1 cellular context compared by ENCODE assay signal in the genomic region with DNA sequence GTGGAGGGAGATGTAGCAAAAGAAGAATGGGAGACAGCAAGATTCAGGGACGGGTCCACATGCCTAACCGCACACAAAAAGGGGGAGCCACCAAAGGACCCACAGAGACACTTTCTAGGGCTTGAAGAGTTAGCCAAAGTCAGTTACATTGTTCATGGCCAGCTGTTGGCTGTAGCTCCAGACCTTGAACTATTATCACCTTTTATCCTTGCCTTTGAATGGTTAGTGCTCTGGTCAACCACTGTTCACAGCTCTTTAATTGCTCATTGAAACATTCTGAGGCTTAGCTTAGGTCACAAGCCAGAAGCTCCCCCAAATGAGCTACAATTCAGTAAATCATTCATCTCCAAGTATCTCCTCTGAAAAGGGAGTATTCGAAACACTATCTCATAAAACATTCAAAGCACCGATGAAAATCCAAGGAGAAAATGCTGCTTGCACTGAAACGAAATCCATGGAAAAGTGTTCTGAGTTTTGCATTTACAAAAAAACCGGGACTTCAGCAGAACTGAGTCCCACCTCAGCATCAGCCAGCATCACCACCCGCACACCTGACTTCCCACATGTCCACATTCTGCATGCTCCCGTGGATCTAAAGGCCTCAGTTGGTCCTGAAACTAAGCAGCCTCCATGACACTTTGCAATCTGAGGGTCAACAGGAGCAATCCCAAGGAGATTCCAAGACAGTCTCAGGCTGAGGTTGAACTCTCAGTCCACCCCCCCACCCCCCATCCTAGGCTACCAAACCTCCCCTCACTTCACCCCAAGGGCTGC.
TF ChIP-seq lines count a peak whose summit lies in the region.

No MANE protein-coding gene starts in this region.

TF ChIP-seq in HepG2, 621 proteins besides CTCF, POLR2A, EP300 and RAD21 (continues in another document):
- TF ChIP-seq ARNT2 (CRISPR knock-in tag; IDR thresholded peaks at IDR 0.05; ENCODE audit: low read depth) (no peak), ZNF12 (CRISPR knock-in tag; IDR thresholded peaks at IDR 0.05) (no peak), ZNF333 (CRISPR knock-in tag; IDR thresholded peaks at IDR 0.05; ENCODE audit: borderline replicate concordance) (no peak), CBFB (CRISPR knock-in tag; IDR thresholded peaks at IDR 0.05) (no peak), ZNF354B (CRISPR knock-in tag; IDR thresholded peaks at IDR 0.05) (no peak), ATF7-NPFF (CRISPR knock-in tag; IDR thresholded peaks at IDR 0.05; ENCODE audit: low read depth) (no peak), NBN (conservative IDR thresholded peaks at IDR 0.05) (no peak), ZNF724P (CRISPR knock-in tag; IDR thresholded peaks at IDR 0.05; ENCODE audit: borderline replicate concordance) (no peak), ZIK1 (CRISPR knock-in tag; IDR thresholded peaks at IDR 0.05; ENCODE audit: borderline replicate concordance, low read depth) (no peak), TBX2 (CRISPR knock-in tag; IDR thresholded peaks at IDR 0.05; ENCODE audit: borderline replicate concordance) (peak; percentile 68; the same call in 1 of the 2 replicates), SOX13 (IDR thresholded peaks at IDR 0.05) (no peak), SOX13 (CRISPR knock-in tag; conservative IDR thresholded peaks at IDR 0.05 in 1 of 2, IDR thresholded peaks at IDR 0.05 in 1 of 2) (peak in 1 of 2 experiments; percentile 51; a peak in 2 of 4 replicates), RARA (CRISPR knock-in tag; IDR thresholded peaks at IDR 0.05) (peak; percentile 63), CEBPG (CRISPR knock-in tag; IDR thresholded peaks at IDR 0.05) (no peak), ZNF720 (CRISPR knock-in tag; IDR thresholded peaks at IDR 0.05) (no peak), NR2F6 (IDR thresholded peaks at IDR 0.05) (peak; percentile 63), NR2F6 (CRISPR knock-in tag; IDR thresholded peaks at IDR 0.05) (peak; percentile 32; the same call in 1 of the 2 replicates), ZNF510 (CRISPR knock-in tag; IDR thresholded peaks at IDR 0.05; ENCODE audit: low read depth) (no peak), ZNF543 (CRISPR knock-in tag; IDR thresholded peaks at IDR 0.05) (no peak), SIN3B (IDR thresholded peaks at IDR 0.05; ENCODE audit: low read length) (no peak), CCDC6 (CRISPR knock-in tag; IDR thresholded peaks at IDR 0.05) (no peak), ZNF17 (CRISPR knock-in tag; IDR thresholded peaks at IDR 0.05) (no peak), HOXA7 (CRISPR knock-in tag; IDR thresholded peaks at IDR 0.05) (no peak), NCOR1 (IDR thresholded peaks at IDR 0.05; ENCODE audit: borderline replicate concordance, low read length) (no peak), SMC3 (IDR thresholded peaks at IDR 0.05; ENCODE audit: low read length) (no peak), ZFP1 (CRISPR knock-in tag; IDR thresholded peaks at IDR 0.05) (no peak), BCL6 (CRISPR knock-in tag; IDR thresholded peaks at IDR 0.05) (0 out of 2 replicates have a peak, but pooled peaks have one; percentile 34), GZF1 (CRISPR knock-in tag; IDR thresholded peaks at IDR 0.05) (no peak), ATF1 (CRISPR knock-in tag; IDR thresholded peaks at IDR 0.05) (no peak), TOPORS (CRISPR knock-in tag; IDR thresholded peaks at IDR 0.05) (no peak), ZFP37 (CRISPR knock-in tag; IDR thresholded peaks at IDR 0.05; ENCODE audit: borderline replicate concordance) (no peak), NR2F1 (CRISPR knock-in tag; IDR thresholded peaks at IDR 0.05) (0 out of 4 replicates have a peak, but pooled peaks of 1 of the 2 experiments have one; percentile 22), NFE2L2 (IDR thresholded peaks at IDR 0.05; ENCODE audit: low read length) (no peak)
- TF ChIP-seq, protein P1, sequence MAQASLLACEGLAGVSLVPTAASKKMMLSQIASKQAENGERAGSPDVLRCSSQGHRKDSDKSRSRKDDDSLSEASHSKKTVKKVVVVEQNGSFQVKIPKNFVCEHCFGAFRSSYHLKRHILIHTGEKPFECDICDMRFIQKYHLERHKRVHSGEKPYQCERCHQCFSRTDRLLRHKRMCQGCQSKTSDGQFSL (CRISPR knock-in tag; IDR thresholded peaks at IDR 0.05), result no peak
- TF ChIP-seq, protein P2, sequence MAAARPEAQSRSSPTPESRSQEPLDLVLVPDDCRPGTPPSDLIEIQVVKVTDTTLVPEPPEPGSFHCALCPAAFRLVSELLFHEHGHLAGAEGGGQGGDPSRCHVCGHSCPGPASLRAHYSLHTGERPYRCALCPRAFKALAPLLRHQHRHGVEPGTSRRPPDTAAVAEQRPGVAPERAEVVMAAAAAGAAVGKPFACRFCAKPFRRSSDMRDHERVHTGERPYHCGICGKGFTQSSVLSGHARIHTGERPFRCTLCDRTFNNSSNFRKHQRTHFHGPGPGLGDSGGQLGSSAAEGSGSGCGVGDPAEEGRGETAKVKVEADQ (CRISPR knock-in tag; IDR thresholded peaks at IDR 0.05; ENCODE audit: borderline replicate concordance), result no peak
- TF ChIP-seq, protein P3, sequence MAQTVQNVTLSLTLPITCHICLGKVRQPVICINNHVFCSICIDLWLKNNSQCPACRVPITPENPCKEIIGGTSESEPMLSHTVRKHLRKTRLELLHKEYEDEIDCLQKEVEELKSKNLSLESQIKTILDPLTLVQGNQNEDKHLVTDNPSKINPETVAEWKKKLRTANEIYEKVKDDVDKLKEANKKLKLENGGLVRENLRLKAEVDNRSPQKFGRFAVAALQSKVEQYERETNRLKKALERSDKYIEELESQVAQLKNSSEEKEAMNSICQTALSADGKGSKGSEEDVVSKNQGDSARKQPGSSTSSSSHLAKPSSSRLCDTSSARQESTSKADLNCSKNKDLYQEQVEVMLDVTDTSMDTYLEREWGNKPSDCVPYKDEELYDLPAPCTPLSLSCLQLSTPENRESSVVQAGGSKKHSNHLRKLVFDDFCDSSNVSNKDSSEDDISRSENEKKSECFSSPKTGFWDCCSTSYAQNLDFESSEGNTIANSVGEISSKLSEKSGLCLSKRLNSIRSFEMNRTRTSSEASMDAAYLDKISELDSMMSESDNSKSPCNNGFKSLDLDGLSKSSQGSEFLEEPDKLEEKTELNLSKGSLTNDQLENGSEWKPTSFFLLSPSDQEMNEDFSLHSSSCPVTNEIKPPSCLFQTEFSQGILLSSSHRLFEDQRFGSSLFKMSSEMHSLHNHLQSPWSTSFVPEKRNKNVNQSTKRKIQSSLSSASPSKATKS (CRISPR knock-in tag; IDR thresholded peaks at IDR 0.05), result no peak
- TF ChIP-seq, protein P4, sequence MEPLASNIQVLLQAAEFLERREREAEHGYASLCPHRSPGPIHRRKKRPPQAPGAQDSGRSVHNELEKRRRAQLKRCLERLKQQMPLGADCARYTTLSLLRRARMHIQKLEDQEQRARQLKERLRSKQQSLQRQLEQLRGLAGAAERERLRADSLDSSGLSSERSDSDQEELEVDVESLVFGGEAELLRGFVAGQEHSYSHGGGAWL (CRISPR knock-in tag; IDR thresholded peaks at IDR 0.05), result no peak
- TF ChIP-seq, protein P5, sequence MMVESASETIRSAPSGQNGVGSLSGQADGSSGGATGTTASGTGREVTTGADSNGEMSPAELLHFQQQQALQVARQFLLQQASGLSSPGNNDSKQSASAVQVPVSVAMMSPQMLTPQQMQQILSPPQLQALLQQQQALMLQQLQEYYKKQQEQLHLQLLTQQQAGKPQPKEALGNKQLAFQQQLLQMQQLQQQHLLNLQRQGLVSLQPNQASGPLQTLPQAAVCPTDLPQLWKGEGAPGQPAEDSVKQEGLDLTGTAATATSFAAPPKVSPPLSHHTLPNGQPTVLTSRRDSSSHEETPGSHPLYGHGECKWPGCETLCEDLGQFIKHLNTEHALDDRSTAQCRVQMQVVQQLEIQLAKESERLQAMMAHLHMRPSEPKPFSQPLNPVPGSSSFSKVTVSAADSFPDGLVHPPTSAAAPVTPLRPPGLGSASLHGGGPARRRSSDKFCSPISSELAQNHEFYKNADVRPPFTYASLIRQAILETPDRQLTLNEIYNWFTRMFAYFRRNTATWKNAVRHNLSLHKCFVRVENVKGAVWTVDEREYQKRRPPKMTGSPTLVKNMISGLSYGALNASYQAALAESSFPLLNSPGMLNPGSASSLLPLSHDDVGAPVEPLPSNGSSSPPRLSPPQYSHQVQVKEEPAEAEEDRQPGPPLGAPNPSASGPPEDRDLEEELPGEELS (CRISPR knock-in tag; IDR thresholded peaks at IDR 0.05), result no peak
- TF ChIP-seq, protein P6, sequence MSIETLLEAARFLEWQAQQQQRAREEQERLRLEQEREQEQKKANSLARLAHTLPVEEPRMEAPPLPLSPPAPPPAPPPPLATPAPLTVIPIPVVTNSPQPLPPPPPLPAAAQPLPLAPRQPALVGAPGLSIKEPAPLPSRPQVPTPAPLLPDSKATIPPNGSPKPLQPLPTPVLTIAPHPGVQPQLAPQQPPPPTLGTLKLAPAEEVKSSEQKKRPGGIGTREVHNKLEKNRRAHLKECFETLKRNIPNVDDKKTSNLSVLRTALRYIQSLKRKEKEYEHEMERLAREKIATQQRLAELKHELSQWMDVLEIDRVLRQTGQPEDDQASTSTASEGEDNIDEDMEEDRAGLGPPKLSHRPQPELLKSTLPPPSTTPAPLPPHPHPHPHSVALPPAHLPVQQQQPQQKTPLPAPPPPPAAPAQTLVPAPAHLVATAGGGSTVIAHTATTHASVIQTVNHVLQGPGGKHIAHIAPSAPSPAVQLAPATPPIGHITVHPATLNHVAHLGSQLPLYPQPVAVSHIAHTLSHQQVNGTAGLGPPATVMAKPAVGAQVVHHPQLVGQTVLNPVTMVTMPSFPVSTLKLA (IDR thresholded peaks at IDR 0.05), result no peak
- TF ChIP-seq, protein P7, sequence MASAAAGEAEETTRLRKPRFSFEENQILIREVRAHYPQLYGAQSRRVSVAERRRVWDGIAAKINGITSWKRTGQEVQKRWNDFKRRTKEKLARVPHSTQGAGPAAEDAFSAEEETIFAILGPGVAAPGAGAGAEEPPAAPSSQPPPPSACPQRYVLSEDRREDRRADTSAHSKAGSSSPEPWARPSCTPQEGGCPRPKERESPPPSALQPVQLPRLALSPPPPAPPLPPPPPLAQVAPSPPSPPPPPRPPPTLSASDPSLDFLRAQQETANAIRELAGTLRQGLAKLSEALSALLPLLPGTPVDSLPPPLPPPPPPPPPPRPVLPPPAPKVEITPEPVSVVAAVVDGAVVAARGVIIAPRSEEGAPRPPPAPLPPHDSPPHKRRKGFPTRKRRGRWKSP (CRISPR knock-in tag; IDR thresholded peaks at IDR 0.05), result no peak
- TF ChIP-seq, protein P8, sequence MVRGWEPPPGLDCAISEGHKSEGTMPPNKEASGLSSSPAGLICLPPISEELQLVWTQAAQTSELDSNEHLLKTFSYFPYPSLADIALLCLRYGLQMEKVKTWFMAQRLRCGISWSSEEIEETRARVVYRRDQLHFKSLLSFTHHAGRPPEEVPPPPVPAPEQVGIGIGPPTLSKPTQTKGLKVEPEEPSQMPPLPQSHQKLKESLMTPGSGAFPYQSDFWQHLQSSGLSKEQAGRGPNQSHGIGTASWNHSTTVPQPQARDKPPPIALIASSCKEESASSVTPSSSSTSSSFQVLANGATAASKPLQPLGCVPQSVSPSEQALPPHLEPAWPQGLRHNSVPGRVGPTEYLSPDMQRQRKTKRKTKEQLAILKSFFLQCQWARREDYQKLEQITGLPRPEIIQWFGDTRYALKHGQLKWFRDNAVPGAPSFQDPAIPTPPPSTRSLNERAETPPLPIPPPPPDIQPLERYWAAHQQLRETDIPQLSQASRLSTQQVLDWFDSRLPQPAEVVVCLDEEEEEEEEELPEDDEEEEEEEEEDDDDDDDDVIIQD (CRISPR knock-in tag; IDR thresholded peaks at IDR 0.05; ENCODE audit: low read depth), result no peak
- TF ChIP-seq, protein P9, sequence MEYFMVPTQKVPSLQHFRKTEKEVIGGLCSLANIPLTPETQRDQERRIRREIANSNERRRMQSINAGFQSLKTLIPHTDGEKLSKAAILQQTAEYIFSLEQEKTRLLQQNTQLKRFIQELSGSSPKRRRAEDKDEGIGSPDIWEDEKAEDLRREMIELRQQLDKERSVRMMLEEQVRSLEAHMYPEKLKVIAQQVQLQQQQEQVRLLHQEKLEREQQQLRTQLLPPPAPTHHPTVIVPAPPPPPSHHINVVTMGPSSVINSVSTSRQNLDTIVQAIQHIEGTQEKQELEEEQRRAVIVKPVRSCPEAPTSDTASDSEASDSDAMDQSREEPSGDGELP (IDR thresholded peaks at IDR 0.05; ENCODE audit: borderline replicate concordance, low read depth), result peak; percentile 14; the same call in 1 of the 2 replicates
- TF ChIP-seq, protein P10, sequence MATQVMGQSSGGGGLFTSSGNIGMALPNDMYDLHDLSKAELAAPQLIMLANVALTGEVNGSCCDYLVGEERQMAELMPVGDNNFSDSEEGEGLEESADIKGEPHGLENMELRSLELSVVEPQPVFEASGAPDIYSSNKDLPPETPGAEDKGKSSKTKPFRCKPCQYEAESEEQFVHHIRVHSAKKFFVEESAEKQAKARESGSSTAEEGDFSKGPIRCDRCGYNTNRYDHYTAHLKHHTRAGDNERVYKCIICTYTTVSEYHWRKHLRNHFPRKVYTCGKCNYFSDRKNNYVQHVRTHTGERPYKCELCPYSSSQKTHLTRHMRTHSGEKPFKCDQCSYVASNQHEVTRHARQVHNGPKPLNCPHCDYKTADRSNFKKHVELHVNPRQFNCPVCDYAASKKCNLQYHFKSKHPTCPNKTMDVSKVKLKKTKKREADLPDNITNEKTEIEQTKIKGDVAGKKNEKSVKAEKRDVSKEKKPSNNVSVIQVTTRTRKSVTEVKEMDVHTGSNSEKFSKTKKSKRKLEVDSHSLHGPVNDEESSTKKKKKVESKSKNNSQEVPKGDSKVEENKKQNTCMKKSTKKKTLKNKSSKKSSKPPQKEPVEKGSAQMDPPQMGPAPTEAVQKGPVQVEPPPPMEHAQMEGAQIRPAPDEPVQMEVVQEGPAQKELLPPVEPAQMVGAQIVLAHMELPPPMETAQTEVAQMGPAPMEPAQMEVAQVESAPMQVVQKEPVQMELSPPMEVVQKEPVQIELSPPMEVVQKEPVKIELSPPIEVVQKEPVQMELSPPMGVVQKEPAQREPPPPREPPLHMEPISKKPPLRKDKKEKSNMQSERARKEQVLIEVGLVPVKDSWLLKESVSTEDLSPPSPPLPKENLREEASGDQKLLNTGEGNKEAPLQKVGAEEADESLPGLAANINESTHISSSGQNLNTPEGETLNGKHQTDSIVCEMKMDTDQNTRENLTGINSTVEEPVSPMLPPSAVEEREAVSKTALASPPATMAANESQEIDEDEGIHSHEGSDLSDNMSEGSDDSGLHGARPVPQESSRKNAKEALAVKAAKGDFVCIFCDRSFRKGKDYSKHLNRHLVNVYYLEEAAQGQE (IDR thresholded peaks at IDR 0.05; ENCODE audit: borderline replicate concordance in 1 of 2, low read depth in 1 of 2, low read length in 2 of 2), result no peak
- TF ChIP-seq, protein P11, sequence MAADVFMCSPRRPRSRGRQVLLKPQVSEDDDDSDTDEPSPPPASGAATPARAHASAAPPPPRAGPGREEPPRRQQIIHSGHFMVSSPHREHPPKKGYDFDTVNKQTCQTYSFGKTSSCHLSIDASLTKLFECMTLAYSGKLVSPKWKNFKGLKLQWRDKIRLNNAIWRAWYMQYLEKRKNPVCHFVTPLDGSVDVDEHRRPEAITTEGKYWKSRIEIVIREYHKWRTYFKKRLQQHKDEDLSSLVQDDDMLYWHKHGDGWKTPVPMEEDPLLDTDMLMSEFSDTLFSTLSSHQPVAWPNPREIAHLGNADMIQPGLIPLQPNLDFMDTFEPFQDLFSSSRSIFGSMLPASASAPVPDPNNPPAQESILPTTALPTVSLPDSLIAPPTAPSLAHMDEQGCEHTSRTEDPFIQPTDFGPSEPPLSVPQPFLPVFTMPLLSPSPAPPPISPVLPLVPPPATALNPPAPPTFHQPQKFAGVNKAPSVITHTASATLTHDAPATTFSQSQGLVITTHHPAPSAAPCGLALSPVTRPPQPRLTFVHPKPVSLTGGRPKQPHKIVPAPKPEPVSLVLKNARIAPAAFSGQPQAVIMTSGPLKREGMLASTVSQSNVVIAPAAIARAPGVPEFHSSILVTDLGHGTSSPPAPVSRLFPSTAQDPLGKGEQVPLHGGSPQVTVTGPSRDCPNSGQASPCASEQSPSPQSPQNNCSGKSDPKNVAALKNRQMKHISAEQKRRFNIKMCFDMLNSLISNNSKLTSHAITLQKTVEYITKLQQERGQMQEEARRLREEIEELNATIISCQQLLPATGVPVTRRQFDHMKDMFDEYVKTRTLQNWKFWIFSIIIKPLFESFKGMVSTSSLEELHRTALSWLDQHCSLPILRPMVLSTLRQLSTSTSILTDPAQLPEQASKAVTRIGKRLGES (CRISPR knock-in tag; IDR thresholded peaks at IDR 0.05; ENCODE audit: borderline replicate concordance), result no peak
